13 cellular contexts compared by ENCODE assay signal in the genomic region with DNA sequence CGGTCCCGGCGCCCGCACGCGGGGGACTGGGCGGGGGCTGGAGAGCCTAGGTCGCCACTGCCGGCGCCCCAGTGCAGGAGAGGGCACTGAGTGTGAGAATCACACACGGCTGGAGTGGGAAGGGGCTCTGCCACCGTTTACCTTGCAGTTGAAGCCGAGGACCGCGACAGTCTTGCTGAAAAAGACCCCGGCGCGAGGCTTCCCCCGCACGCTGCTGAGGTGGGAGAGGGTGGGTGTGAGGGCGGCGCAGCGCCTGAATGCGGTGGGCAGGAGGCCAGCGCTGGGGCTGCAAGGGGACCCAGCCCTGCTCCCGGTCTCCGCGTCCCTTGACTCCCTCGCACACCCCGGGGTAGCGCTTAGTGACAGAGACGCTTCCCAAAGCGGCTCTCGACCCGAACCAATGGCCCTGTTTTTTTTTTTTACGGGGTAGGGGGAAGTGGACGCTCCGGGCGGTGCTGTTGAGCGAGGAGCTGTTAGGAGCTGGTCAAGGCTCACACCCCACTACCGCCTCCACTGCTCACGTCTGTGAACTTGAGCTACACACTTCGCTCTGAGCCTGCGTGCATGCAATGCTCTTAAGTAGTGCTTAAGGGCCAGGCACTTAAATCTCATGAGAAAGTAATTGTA. TPM values are rescaled to one million over a fixed set of nuclear protein-coding genes. Genes with fewer than 3 reads are reported as not detected.
A peak's percentile ranks its signal among the peaks of the same experiment; 100 is the strongest.
DNase-seq lines count a peak whose midpoint lies in the region; ATAC-seq and TF ChIP-seq lines count a peak whose summit lies in the region.
"Had no signal": no experiment of that assay in that cellular context is flagged by ENCODE, and none has a peak within 500 bp of the region (broad histone marks: within the 10 kb centered on the region; RNA-seq: fewer than 3 reads in every experiment).

No MANE protein-coding gene starts in this region.

- H3K4me2 ChIP-seq in hepatocyte: peak overlapping the region; percentile 91

- H3K79me2 ChIP-seq in hepatocyte: no peaks in the 10 kb centered on the region

- in situ Hi-C loops in gastrocnemius medialis (cut with MboI; ENCODE audit: low sequenced_read_pairs in 4 of 4): no loop called here

- CTCF ChIA-PET in T-cell (lab: Charles Lee): interaction anchor here in 1 of 2 donors (0.6 kb wide), 1 partner anchor 86 kb away, joined by 3 read pairs; no protein-coding TSS in a partner anchor

- intact Hi-C loops in gastrocnemius medialis (cut with DNase I; ENCODE audit: low total_unique reads): no loop called here

- POLR2A ChIA-PET in T-cell (lab: Charles Lee): interaction anchor here in 1 of 2 donors (0.6 kb wide), 1 partner anchor 17 kb away, joined by 3 read pairs; no protein-coding TSS in a partner anchor

- H3K9me3 ChIP-seq in hepatocyte (ENCODE audit: low read depth) (no peaks in the 10 kb centered on the region), gastrocnemius medialis (no peaks in the 10 kb centered on the region)
- H3K9me3 ChIP-seq: right lobe of liver had no signal

- no peaks in the 10 kb centered on the region for H4K20me1 ChIP-seq in hepatocyte (ENCODE audit: insufficient read depth, poor library complexity, severe bottlenecking)

- ATAC-seq in T-cell (replicated peaks in 1 of 4) (peak; percentile 20 to 37 (median 25)), gastrocnemius medialis (no peak), HG03457 (IDR thresholded peaks at IDR 0.05; ENCODE audit: unreplicated experiment) (no peak)

- H3K27me3 ChIP-seq in hepatocyte (peaks cover 62% of the 10 kb centered on the region), gastrocnemius medialis (peaks cover 33 to 62% (median 51%) of the 10 kb centered on the region in 3 donors)

- no peak overlapping the region for H3K27ac Mint-ChIP-seq in T-cell
- H3K27ac Mint-ChIP-seq: stimulated activated naive CD8-positive, alpha-beta T cell treated with anti-CD3 and anti-CD28 coated beads, Interleukin-15, Interleukin-2, amounts not matched to agents 100 ng/mL and 50 ng/mL, for 24 hours had no signal

- H3K27me3 Mint-ChIP-seq in T-cell: peaks cover 42 to 53% of the 10 kb centered on the region in 2 donors

- H3K9me3 Mint-ChIP-seq in T-cell: no peaks in the 10 kb centered on the region
- H3K9me3 Mint-ChIP-seq: stimulated activated naive CD8-positive, alpha-beta T cell treated with anti-CD3 and anti-CD28 coated beads, Interleukin-15, Interleukin-2, amounts not matched to agents 100 ng/mL and 50 ng/mL, for 24 hours had no signal

- H3K36me3 ChIP-seq in hepatocyte (replicated peaks; ENCODE audit: insufficient read depth, low read depth): no peaks in the 10 kb centered on the region
- no peaks in the 10 kb centered on the region for H3K36me3 ChIP-seq in gastrocnemius medialis
- H3K36me3 ChIP-seq: right lobe of liver had no signal

- TF ChIP-seq CTCF in hepatocyte (IDR thresholded peaks at IDR 0.05; ENCODE audit: poor library complexity) (no peak), gastrocnemius medialis (IDR thresholded peaks at IDR 0.05 in 4 of 5, conservative IDR thresholded peaks at IDR 0.05 in 1 of 5) (no peak)

- H3K4me1 Mint-ChIP-seq in T-cell: peaks cover 6 to 11% (median 9%) of the 10 kb centered on the region in 3 donors

- peak overlapping the region; percentile 71 for H2AFZ ChIP-seq in hepatocyte

- H3K27ac ChIP-seq in hepatocyte (no peak overlapping the region), gastrocnemius medialis (no peak overlapping the region)
- H3K27ac ChIP-seq: HL-60, right lobe of liver had no signal

- H3K4me3 Mint-ChIP-seq in T-cell: peak overlapping the region in 2 of 3 donors; percentile 50 to 72
- H3K4me3 Mint-ChIP-seq: stimulated activated naive CD8-positive, alpha-beta T cell treated with anti-CD3 and anti-CD28 coated beads, Interleukin-15, Interleukin-2, amounts not matched to agents 100 ng/mL and 50 ng/mL, for 24 hours had no signal

- H3K36me3 Mint-ChIP-seq in T-cell: no peaks in the 10 kb centered on the region

- TF ChIP-seq POLR2A in gastrocnemius medialis (IDR thresholded peaks at IDR 0.05): no peak

- H3K4me1 ChIP-seq in hepatocyte (ENCODE audit: insufficient read depth) (peaks cover 15% of the 10 kb centered on the region), gastrocnemius medialis (peaks cover 3 to 10% of the 10 kb centered on the region in 2 donors)

- DNase-seq in NCI-H1436 (lab: John Stamatoyannopoulos, UW): peak; percentile 9
- no peak for DNase-seq in NCI-H1436 treated with DMSO at 0.1 percent for 48 hours (lab: John Stamatoyannopoulos, UW)
- peak in 1 of 34 experiments; percentile 15 for DNase-seq in T-cell
- DNase-seq in hepatocyte (ENCODE audit: low spot score): peak; percentile 38
- no peak for DNase-seq in gastrocnemius medialis
- DNase-seq in nucleus accumbens (lab: John Stamatoyannopoulos, UW): no peak
- no peak for DNase-seq in occipital lobe (lab: John Stamatoyannopoulos, UW)
- DNase-seq: NCI-H345 had no signal

- H3K4me3 ChIP-seq in hepatocyte (no peak overlapping the region), gastrocnemius medialis (peak overlapping the region in 3 of 4 donors; percentile 26 to 51 (median 38))

- WGBS in hepatocyte (ENCODE audit: low lambda C conversion rate, missing lambda C conversion rate): 5% methylated on average over 35 of the region's 44 CpGs

- H3K9me2 ChIP-seq in hepatocyte (replicated peaks; ENCODE audit: insufficient read depth): no peaks in the 10 kb centered on the region

RNA-seq across cellular contexts. Expression of gene NOTO, which starts 0.8 kb away (rescaled TPM):
- total RNA-seq in T-cell: not detected
- not detected in 2 replicates for total RNA-seq in hepatocyte
- not detected in 2 replicates for polyA plus RNA-seq in hepatocyte
- total RNA-seq in gastrocnemius medialis: not detected
- not detected for total RNA-seq in occipital lobe
- total RNA-seq: frontal cortex, right lobe of liver had no signal

RNA-seq across cellular contexts. Expression of gene SMYD5, which starts 10.9 kb away (rescaled TPM):
- 10 to 100 TPM; 38.2 to 56.9 (median 44.5) TPM for total RNA-seq in T-cell
- total RNA-seq in hepatocyte: 15.5 and 28.3 TPM in 2 replicates
- polyA plus RNA-seq in hepatocyte: 10.0 and 16.9 TPM in 2 replicates
- total RNA-seq in gastrocnemius medialis: 10 to 100 TPM in 3 of 4 donors, 1 to 10 TPM in 1; 9.8 to 17.7 (median 13.7) TPM
- 20.0 TPM for total RNA-seq in occipital lobe

RNA-seq across cellular contexts. Expression of gene PRADC1, which starts 29.9 kb away (rescaled TPM):
- total RNA-seq in T-cell: 1 to 10 TPM; 6.1 to 9.9 (median 6.4) TPM
- total RNA-seq in hepatocyte: 26.9 and 36.6 TPM in 2 replicates
- 31.6 and 39.7 TPM in 2 replicates for polyA plus RNA-seq in hepatocyte
- 100 to 1,000 TPM in 3 of 4 donors, 10 to 100 TPM in 1; 69.4 to 132 (median 104) TPM for total RNA-seq in gastrocnemius medialis
- 5.9 TPM for total RNA-seq in occipital lobe

RNA-seq across cellular contexts. Expression of gene CCT7, which starts 30.9 kb away (rescaled TPM):
- total RNA-seq in T-cell (100 to 1,000 TPM; 120 to 210 (median 193) TPM), hepatocyte (195 and 197 TPM in 2 replicates), gastrocnemius medialis (100 to 1,000 TPM; 215 to 334 (median 284) TPM), occipital lobe (164 TPM)
- polyA plus RNA-seq in hepatocyte: 190 TPM in 2 replicates

Comparison
In these comparisons a context has a peak if more than half of its experiments do, and no peak if none do; other contexts are left out.
1. DNase-seq: peak in NCI-H1436 (single experiment) and hepatocyte (single experiment); none in NCI-H1436 treated with DMSO at 0.1 percent for 48 hours (single experiment), gastrocnemius medialis (0 of 2), nucleus accumbens (0 of 56) and occipital lobe (single experiment).
2. ATAC-seq: peak in T-cell (4 of 4); none in gastrocnemius medialis (0 of 2) and HG03457 (single experiment).